In the genomic region with DNA sequence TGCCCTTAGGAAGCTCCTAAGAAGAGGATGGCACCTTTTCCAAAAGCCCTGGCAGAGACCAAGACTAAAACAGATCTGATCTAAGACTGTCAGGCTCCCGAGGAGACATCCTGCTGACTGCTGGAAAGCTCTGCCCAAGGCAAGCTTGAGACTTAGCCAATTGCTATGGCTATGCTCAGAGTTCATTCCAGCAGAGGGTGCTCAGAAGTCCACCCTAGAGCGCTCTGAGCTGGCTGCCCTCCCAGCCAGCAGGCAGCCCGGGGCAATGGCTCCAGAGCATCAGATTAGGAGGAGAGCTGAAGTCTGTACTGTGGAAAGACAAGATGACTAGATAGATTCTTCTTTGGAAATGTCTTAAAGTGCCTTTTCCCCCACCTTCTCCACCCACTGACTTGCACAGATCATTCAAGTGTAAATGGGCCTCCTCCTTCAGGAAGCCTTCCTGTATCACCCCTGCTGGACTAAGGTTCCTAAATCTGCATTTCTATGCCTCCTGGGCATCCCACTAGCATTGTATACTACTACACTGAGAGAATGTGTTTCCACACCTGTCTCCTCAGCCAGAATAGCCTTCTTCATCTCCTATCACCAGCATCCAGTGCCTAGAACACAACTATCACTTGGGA, we compare ENCODE assay signal across 12 cellular contexts. TPM values are rescaled to one million over a fixed set of nuclear protein-coding genes. Genes with fewer than 3 reads are reported as not detected.
A peak's percentile ranks its signal among the peaks of the same experiment; 100 is the strongest.
DNase-seq lines count a peak whose midpoint lies in the region; ATAC-seq and TF ChIP-seq lines count a peak whose summit lies in the region.
"Had no signal": no experiment of that assay in that cellular context is flagged by ENCODE, and none has a peak within 500 bp of the region (broad histone marks: within the 10 kb centered on the region; RNA-seq: fewer than 3 reads in every experiment).

No MANE protein-coding gene starts in this region.

- peaks cover 2% of the 10 kb centered on the region for H3K23me2 ChIP-seq in H9 (ENCODE audit: insufficient read length, low read depth, low read length, poor library complexity, severe bottlenecking)

- H4K5ac ChIP-seq in H9 (ENCODE audit: insufficient read length, low read depth, low read length): no peak overlapping the region

- H2AFZ ChIP-seq in H9 (ENCODE audit: low read length): no peak overlapping the region

- H2BK120ac ChIP-seq in H9 (ENCODE audit: low read depth, low read length, poor library complexity, severe bottlenecking): no peak overlapping the region

- H4K8ac ChIP-seq in H9 (replicated peaks; ENCODE audit: insufficient read length, low read depth, low read length): no peak overlapping the region

- H3K9me3 Mint-ChIP-seq in H9: no peaks in the 10 kb centered on the region; a peak in 1 of 5 replicates
- H3K9me3 Mint-ChIP-seq in activated naive CD4-positive, alpha-beta T cell treated with anti-CD3 and anti-CD28 coated beads for 36 hours: no peaks in the 10 kb centered on the region
- H3K9me3 Mint-ChIP-seq: T-helper 1 cell treated with Interleukin-12 subunit alpha and Interleukin-12 subunit beta and Interleukin-4 antibody, amounts not matched to agents 30 μg/mL and 1 μg/mL, for 36 hours had no signal

- no peak overlapping the region for H2AK5ac ChIP-seq in H9 (ENCODE audit: insufficient read length, low read length)

- H2BK12ac ChIP-seq in H9 (ENCODE audit: insufficient read length, low read depth, low read length): no peak overlapping the region

- peaks cover 31 to 36% of the 10 kb centered on the region in 2 experiments for H3K4me1 Mint-ChIP-seq in H9
- H3K4me1 Mint-ChIP-seq in activated naive CD4-positive, alpha-beta T cell treated with anti-CD3 and anti-CD28 coated beads for 36 hours (ENCODE audit: low read depth): no peaks in the 10 kb centered on the region

- H3K4me2 ChIP-seq in H9 (ENCODE audit: insufficient read depth, insufficient read length, low read length): peak overlapping the region; percentile 38

- WGBS in H9 (ENCODE audit: extremely low coverage, insufficient read length, low lambda C conversion rate): no CpG with 5 or more reads among the region's 3 CpGs

- CTCF ChIA-PET in activated naive CD4-positive, alpha-beta T cell treated with anti-CD3 and anti-CD28 coated beads for 36 hours (lab: Charles Lee): interaction anchor here (2.6 kb wide), 1 partner anchor 44 kb away, joined by 8 read pairs; no protein-coding TSS in a partner anchor

- ATAC-seq in left cardiac atrium: peak; percentile 32 to 48

- intact Hi-C loops in left cardiac atrium (cut with DNase I): no loop called here
- intact Hi-C loops in activated naive CD4-positive, alpha-beta T cell treated with anti-CD3 and anti-CD28 coated beads for 36 hours (cut with micrococcal nuclease): loop anchor here (10.0 kb wide), 1 partner anchor 60 kb away; no protein-coding TSS in a partner anchor

- peak; percentile 30; the same call in 2 of the 3 replicates for TF ChIP-seq CTCF in H9 (conservative IDR thresholded peaks at IDR 0.05)
- no peak for TF ChIP-seq CTCF in GM10266 (IDR thresholded peaks at IDR 0.05; ENCODE audit: control insufficient read depth, insufficient read depth, low read depth, missing control alignments)

- no peak overlapping the region for H3K56ac ChIP-seq in H9 (ENCODE audit: insufficient read length, low read depth, low read length)

- peak overlapping the region; percentile 46 to 79 (median 76); a peak in 5 of 7 replicates for H3K27ac Mint-ChIP-seq in H9
- H3K27ac Mint-ChIP-seq in activated naive CD4-positive, alpha-beta T cell treated with anti-CD3 and anti-CD28 coated beads for 36 hours: no peak overlapping the region
- H3K27ac Mint-ChIP-seq: T-helper 1 cell treated with Interleukin-12 subunit alpha and Interleukin-12 subunit beta and Interleukin-4 antibody, amounts not matched to agents 30 μg/mL and 1 μg/mL, for 36 hours had no signal

- H3T11ph ChIP-seq in H9 (ENCODE audit: low read length): no peak overlapping the region

- no peak overlapping the region for H3K4ac ChIP-seq in H9 (ENCODE audit: low read depth, low read length)

- H3K79me1 ChIP-seq in H9 (ENCODE audit: insufficient read depth, low read depth, low read length, poor library complexity, severe bottlenecking): no peaks in the 10 kb centered on the region

- no peak overlapping the region for H3K14ac ChIP-seq in H9 (ENCODE audit: insufficient read depth, low read length)

- no peak overlapping the region for H2BK20ac ChIP-seq in H9 (ENCODE audit: low read depth, low read length, poor library complexity, severe bottlenecking)

- H3K27ac ChIP-seq in H9 (ENCODE audit: insufficient read length, low read depth, low read length): no peak overlapping the region

- H3K4me1 ChIP-seq in H9 (ENCODE audit: insufficient read depth, low read length): peaks cover 17% of the 10 kb centered on the region; the same call in 1 of the 2 replicates

- H3K4me3 Mint-ChIP-seq in H9: peak overlapping the region in 1 of 2 experiments; percentile 59; a peak in 2 of 5 replicates
- H3K4me3 Mint-ChIP-seq in activated naive CD4-positive, alpha-beta T cell treated with anti-CD3 and anti-CD28 coated beads for 36 hours: no peak overlapping the region
- H3K4me3 Mint-ChIP-seq: T-helper 1 cell treated with Interleukin-12 subunit alpha and Interleukin-12 subunit beta and Interleukin-4 antibody, amounts not matched to agents 30 μg/mL and 1 μg/mL, for 36 hours had no signal

- no peaks in the 10 kb centered on the region for H4K20me1 ChIP-seq in H9 (ENCODE audit: control insufficient read depth, insufficient read depth, insufficient read length)

- DNase-seq in H9 (peak; percentile 57), astrocyte of the hippocampus (ENCODE audit: low read depth, low spot score) (peak; percentile 62), left cardiac atrium (peak; percentile 41), pons (ENCODE audit: low spot score) (peak; percentile 28), SW 1271 (lab: John Stamatoyannopoulos, UW) (no peak), GM10266 (ENCODE audit: extremely low spot score) (no peak)
- DNase-seq in stimulated activated CD4-positive, alpha-beta T cell treated with anti-CD3 and anti-CD28 coated beads, Interleukin-15, amount 100 ng/mL, for 24 hours: no peak
- DNase-seq in activated naive CD4-positive, alpha-beta T cell treated with anti-CD3 and anti-CD28 coated beads for 36 hours: no peak
- DNase-seq: DMS53; NCI-H524 treated with DMSO at 0.1 percent for 48 hours; stimulated activated naive CD4-positive, alpha-beta T cell had no signal

- no peaks in the 10 kb centered on the region for H3K79me2 ChIP-seq in H9 (ENCODE audit: insufficient read depth, low read length)

- H3K9ac ChIP-seq in H9 (ENCODE audit: extremely low read depth, insufficient read length, low read length): no peak overlapping the region

- no peaks in the 10 kb centered on the region; the same call in 1 of the 2 replicates for H3K27me3 ChIP-seq in H9 (ENCODE audit: insufficient read depth, low read length)

- H2BK5ac ChIP-seq in H9 (ENCODE audit: insufficient read length, low read length): no peak overlapping the region

- peaks cover 0 to 2% (median 0%) of the 10 kb centered on the region in 3 experiments; a peak in 2 of 7 replicates for H3K36me3 Mint-ChIP-seq in H9 (ENCODE audit: insufficient read depth in 1 of 3, low read depth in 3 of 3)
- H3K36me3 Mint-ChIP-seq in activated naive CD4-positive, alpha-beta T cell treated with anti-CD3 and anti-CD28 coated beads for 36 hours (ENCODE audit: low read depth): no peaks in the 10 kb centered on the region

- H3K9me3 ChIP-seq in H9 (ENCODE audit: control insufficient read depth, low read depth, low read length): no peaks in the 10 kb centered on the region

- H2BK15ac ChIP-seq in H9 (ENCODE audit: low read depth, low read length): no peak overlapping the region

- no peak overlapping the region for H4K91ac ChIP-seq in H9 (ENCODE audit: insufficient read length, low read depth, low read length)

- no peak overlapping the region for H3K23ac ChIP-seq in H9 (ENCODE audit: insufficient read length, low read depth, low read length)

- no peaks in the 10 kb centered on the region for H3K27me3 Mint-ChIP-seq in H9 (ENCODE audit: low read depth)
- H3K27me3 Mint-ChIP-seq in activated naive CD4-positive, alpha-beta T cell treated with anti-CD3 and anti-CD28 coated beads for 36 hours (ENCODE audit: low read depth): peaks cover 16% of the 10 kb centered on the region

- H3K18ac ChIP-seq in H9 (ENCODE audit: insufficient read length, low read depth, low read length): no peak overlapping the region

RNA-seq across cellular contexts. Expression of a gene that starts 23.4 kb away (rescaled TPM):
- total RNA-seq in H9 (2021) (0.90 and 1.0 TPM in 2 replicates), left cardiac atrium (under 1 TPM in 1 of 2 donors, not detected in 1; 0.12 TPM)
- total RNA-seq in activated naive CD4-positive, alpha-beta T cell treated with anti-CD3 and anti-CD28 coated beads for 36 hours: not detected

RNA-seq across cellular contexts. Expression of a gene that starts 31.9 kb away (rescaled TPM):
- total RNA-seq in H9 (2021): 0.37 and 0.39 TPM in 2 replicates
- 10 to 100 TPM; 20.2 to 21.6 TPM for total RNA-seq in left cardiac atrium
- total RNA-seq in activated naive CD4-positive, alpha-beta T cell treated with anti-CD3 and anti-CD28 coated beads for 36 hours: not detected

Comparison
In these comparisons a context has a peak if more than half of its experiments do, and no peak if none do; other contexts are left out.
1. DNase-seq: peak in H9 (single experiment), astrocyte of the hippocampus (single experiment), left cardiac atrium (single experiment) and pons (single experiment); none in stimulated activated CD4-positive, alpha-beta T cell treated with anti-CD3 and anti-CD28 coated beads, Interleukin-15, amount 100 ng/mL, for 24 hours (single experiment), SW 1271 (0 of 2), GM10266 (single experiment) and activated naive CD4-positive, alpha-beta T cell treated with anti-CD3 and anti-CD28 coated beads for 36 hours (single experiment).
2. RNA of a gene that starts 31.9 kb away (total RNA-seq): 20.2 to 21.6 TPM in left cardiac atrium; 0.37 to 0.39 TPM in H9 and not detected in activated naive CD4-positive, alpha-beta T cell treated with anti-CD3 and anti-CD28 coated beads for 36 hours; every median in the first group is over 10 times any median in the second.